Comparison of ENCODE assay signal across 9 cellular contexts in genomic region chr14:85528882-85529585, GRCh38. TPM values are rescaled to one million over a fixed set of nuclear protein-coding genes. Genes with fewer than 3 reads are reported as not detected.
A peak's percentile ranks its signal among the peaks of the same experiment; 100 is the strongest.
DNase-seq lines count a peak whose midpoint lies in the region; ATAC-seq and TF ChIP-seq lines count a peak whose summit lies in the region.
"Had no signal": no experiment of that assay in that cellular context is flagged by ENCODE, and none has a peak within 500 bp of the region (broad histone marks: within the 10 kb centered on the region; RNA-seq: fewer than 3 reads in every experiment).

No MANE protein-coding gene starts in this region.

- H3K36me3 ChIP-seq in SJCRH30 (no peaks in the 10 kb centered on the region), neutrophil (no peaks in the 10 kb centered on the region)

- H3K4me3 ChIP-seq in SJCRH30 (peak overlapping the region; percentile 96), fibroblast of pulmonary artery (replicated peaks; ENCODE audit: low read depth, low read length) (peak overlapping the region; percentile 83), neutrophil (ENCODE audit: low read depth in 1 of 2, low read length in 1 of 2) (peak overlapping the region; percentile 63 to 64)

- peak overlapping the region; percentile 30 for H3K27ac ChIP-seq in SJCRH30
- H3K27ac ChIP-seq in neutrophil, result no peak overlapping the region
- H3K27ac ChIP-seq: KMS-11 had no signal

- H3K4me1 ChIP-seq in SJCRH30 (peaks cover 12% of the 10 kb centered on the region), neutrophil (ENCODE audit: control insufficient read depth in 1 of 2, insufficient read depth in 1 of 2, low read depth in 1 of 2, low read length in 1 of 2) (peaks cover 56 to 57% of the 10 kb centered on the region in 2 experiments)

- DNase-seq in AG20443 (ENCODE audit: low spot score), result peak; percentile 45
- peak in 1 of 2 experiments; percentile 16 for DNase-seq in SJCRH30
- peak; percentile 77 for DNase-seq in fibroblast of pulmonary artery (ENCODE audit: low read depth)
- no peak for DNase-seq in NCI-H345 treated with DMSO at 0.1 percent for 48 hours (lab: John Stamatoyannopoulos, UW; ENCODE audit: unreplicated experiment)
- DNase-seq in effector CD4-positive, alpha-beta T cell, result no peak
- no peak for DNase-seq in NCI-H1436 treated with DMSO at 0.1 percent for 48 hours (lab: John Stamatoyannopoulos, UW)

- H3K27me3 ChIP-seq in SJCRH30, result no peaks in the 10 kb centered on the region
- peaks cover 62% of the 10 kb centered on the region for H3K27me3 ChIP-seq in neutrophil

- TF ChIP-seq CTCF in fibroblast of pulmonary artery (IDR thresholded peaks at IDR 0.05; ENCODE audit: low read length, missing control alignments) (no peak), neutrophil (IDR thresholded peaks at IDR 0.05) (no peak)

- ATAC-seq in HG02852 (IDR thresholded peaks at IDR 0.05; ENCODE audit: unreplicated experiment), result no peak

- H3K9me3 ChIP-seq in SJCRH30 (replicated peaks) (no peaks in the 10 kb centered on the region), neutrophil (no peaks in the 10 kb centered on the region)

RNA-seq across cellular contexts. Expression of gene FLRT2, which starts 0.9 kb away (rescaled TPM):
- 22.7 and 23.5 TPM in 2 replicates for total RNA-seq in SJCRH30 (2014; rRNA removed; shearing (Covaris generic))

Comparison
In these comparisons a context has a peak if more than half of its experiments do, and no peak if none do; other contexts are left out.
1. DNase-seq: peak in AG20443 (single experiment) and fibroblast of pulmonary artery (single experiment); none in NCI-H345 treated with DMSO at 0.1 percent for 48 hours (single experiment), effector CD4-positive, alpha-beta T cell (single experiment) and NCI-H1436 treated with DMSO at 0.1 percent for 48 hours (single experiment).
2. Peak in every context shown above with its lines, with median percentiles within 50 percentile points of each other: H3K4me3 ChIP-seq.